ENCODE assay signal across 9 cellular contexts in genomic region chr12:11875414-11875935, GRCh38.
A peak's percentile ranks its signal among the peaks of the same experiment; 100 is the strongest.
DNase-seq lines count a peak whose midpoint lies in the region; ATAC-seq, FAIRE-seq and TF ChIP-seq lines count a peak whose summit lies in the region.
"Had no signal": no experiment of that assay in that cellular context is flagged by ENCODE, and none has a peak within 500 bp of the region (broad histone marks: within the 10 kb centered on the region; RNA-seq: fewer than 3 reads in every experiment).

No MANE protein-coding gene starts in this region.

- peaks cover 40% of the 10 kb centered on the region for H3K4me1 Mint-ChIP-seq in activated CD4-positive, alpha-beta T cell treated with anti-CD3 and anti-CD28 coated beads, Interleukin-2, amount 10 ng/mL, durations not matched to agents 7 days and 5 days
- peaks cover 19 to 36% of the 10 kb centered on the region in 2 donors for H3K4me1 Mint-ChIP-seq in stimulated activated naive B cell treated with anti-CD40 and anti-IgM and Interleukin-4, amounts not matched to agents 10 μg/mL and 1 μg/mL and 100 μg/mL, for 72 hours

- POLR2A ChIA-PET in activated CD4-positive, alpha-beta T cell treated with anti-CD3 and anti-CD28 coated beads, Interleukin-2, amount 10 ng/mL, durations not matched to agents 7 days and 5 days (lab: Charles Lee): no interaction called here

- H3K27me3 ChIP-seq in bronchial epithelial cell (ENCODE audit: control insufficient read depth, insufficient read depth, low read length) (no peaks in the 10 kb centered on the region), osteoblast (ENCODE audit: insufficient read depth, low read length) (no peaks in the 10 kb centered on the region)

- no peak overlapping the region for H3K27ac Mint-ChIP-seq in activated CD4-positive, alpha-beta T cell treated with anti-CD3 and anti-CD28 coated beads, Interleukin-2, amount 10 ng/mL, durations not matched to agents 7 days and 5 days
- no peak overlapping the region for H3K27ac Mint-ChIP-seq in stimulated activated naive B cell treated with anti-CD40 and anti-IgM and Interleukin-4, amounts not matched to agents 10 μg/mL and 1 μg/mL and 100 μg/mL, for 72 hours

- no peaks in the 10 kb centered on the region for H3K27me3 Mint-ChIP-seq in activated CD4-positive, alpha-beta T cell treated with anti-CD3 and anti-CD28 coated beads, Interleukin-2, amount 10 ng/mL, durations not matched to agents 7 days and 5 days
- H3K27me3 Mint-ChIP-seq in stimulated activated naive B cell treated with anti-CD40 and anti-IgM and Interleukin-4, amounts not matched to agents 10 μg/mL and 1 μg/mL and 100 μg/mL, for 72 hours: no peaks in the 10 kb centered on the region
- H3K27me3 Mint-ChIP-seq: naive thymus-derived CD8-positive, alpha-beta T cell had no signal

- H3K4me3 Mint-ChIP-seq in activated CD4-positive, alpha-beta T cell treated with anti-CD3 and anti-CD28 coated beads, Interleukin-2, amount 10 ng/mL, durations not matched to agents 7 days and 5 days: no peak overlapping the region
- no peak overlapping the region for H3K4me3 Mint-ChIP-seq in stimulated activated naive B cell treated with anti-CD40 and anti-IgM and Interleukin-4, amounts not matched to agents 10 μg/mL and 1 μg/mL and 100 μg/mL, for 72 hours

- no peak for FAIRE-seq in bronchial epithelial cell (lab: Jason Lieb, UNC)

- DNase-seq in activated CD4-positive, alpha-beta T cell treated with anti-CD3 and anti-CD28 coated beads for 4 hours: peak; percentile 16 to 27
- DNase-seq in activated CD4-positive, alpha-beta T cell treated with anti-CD3 and anti-CD28 coated beads, Interleukin-2, amount 10 ng/mL, durations not matched to agents 7 days and 5 days: no peak
- DNase-seq in KBM-7 (peak; percentile 44), bronchial epithelial cell (ENCODE audit: low read depth) (peak; percentile 88), cortex of kidney (lab: John Stamatoyannopoulos, UW) (no peak), osteoblast (ENCODE audit: insufficient read length, low spot score, missing footprints) (no peak)
- DNase-seq in stimulated activated naive B cell treated with anti-CD40 and anti-IgM and Interleukin-4, amounts not matched to agents 10 μg/mL and 1 μg/mL and 100 μg/mL, for 72 hours: no peak
- DNase-seq: naive thymus-derived CD8-positive, alpha-beta T cell had no signal

- H3K36me3 ChIP-seq in bronchial epithelial cell (ENCODE audit: control insufficient read depth, insufficient read depth, low read length): peaks cover 4% of the 10 kb centered on the region
- peaks cover 15% of the 10 kb centered on the region for H3K36me3 ChIP-seq in osteoblast (ENCODE audit: insufficient read depth, low read length)

- H3K4me3 ChIP-seq in bronchial epithelial cell (ENCODE audit: low read depth, low read length) (no peak overlapping the region), osteoblast (ENCODE audit: insufficient read depth, low read length) (no peak overlapping the region)

- no peaks in the 10 kb centered on the region for H3K9me3 Mint-ChIP-seq in activated CD4-positive, alpha-beta T cell treated with anti-CD3 and anti-CD28 coated beads, Interleukin-2, amount 10 ng/mL, durations not matched to agents 7 days and 5 days
- H3K9me3 Mint-ChIP-seq in stimulated activated naive B cell treated with anti-CD40 and anti-IgM and Interleukin-4, amounts not matched to agents 10 μg/mL and 1 μg/mL and 100 μg/mL, for 72 hours: no peaks in the 10 kb centered on the region
- H3K9me3 Mint-ChIP-seq: naive thymus-derived CD8-positive, alpha-beta T cell had no signal

- TF ChIP-seq CTCF in bronchial epithelial cell (IDR thresholded peaks at IDR 0.05; ENCODE audit: insufficient read depth, low read length, severe bottlenecking): no peak
- TF ChIP-seq CTCF in osteoblast (IDR thresholded peaks at IDR 0.05; ENCODE audit: extremely low read depth, low read depth, low read length): no peak

- CTCF ChIA-PET in activated CD4-positive, alpha-beta T cell treated with anti-CD3 and anti-CD28 coated beads, Interleukin-2, amount 10 ng/mL, durations not matched to agents 7 days and 5 days (lab: Charles Lee): interaction anchor here (0.6 kb wide), 1 partner anchor 50 kb away, joined by 5 read pairs; no protein-coding TSS in a partner anchor

- in situ Hi-C loops in KBM-7 (cut with MboI; ENCODE audit: low pct_unique_long_range_greater_than_20kb, low sequenced_read_pairs): no loop called here

- H3K4me2 ChIP-seq in osteoblast (ENCODE audit: insufficient read depth, low read length): no peak overlapping the region

- no peak overlapping the region for H3K27ac ChIP-seq in osteoblast (ENCODE audit: low read depth, low read length)

- ATAC-seq in stimulated activated naive B cell treated with anti-CD40 and anti-IgM and Interleukin-4, amounts not matched to agents 10 μg/mL and 1 μg/mL and 100 μg/mL, for 72 hours (replicated peaks): peak; percentile 38 to 50
- ATAC-seq in GM21737 (IDR thresholded peaks at IDR 0.05; ENCODE audit: unreplicated experiment): no peak
- ATAC-seq: naive thymus-derived CD8-positive, alpha-beta T cell had no signal

- no peak overlapping the region for H2AFZ ChIP-seq in osteoblast (ENCODE audit: low read length)

- peaks cover 12% of the 10 kb centered on the region for H4K20me1 ChIP-seq in osteoblast (ENCODE audit: insufficient read depth, low read length)

- peaks cover 30% of the 10 kb centered on the region for H3K4me1 ChIP-seq in osteoblast (ENCODE audit: insufficient read depth, low read length)

- peaks cover 6% of the 10 kb centered on the region for H3K79me2 ChIP-seq in osteoblast (ENCODE audit: insufficient read depth, low read length)

- H3K36me3 Mint-ChIP-seq in activated CD4-positive, alpha-beta T cell treated with anti-CD3 and anti-CD28 coated beads, Interleukin-2, amount 10 ng/mL, durations not matched to agents 7 days and 5 days (ENCODE audit: low read depth): peaks cover 58% of the 10 kb centered on the region
- H3K36me3 Mint-ChIP-seq in stimulated activated naive B cell treated with anti-CD40 and anti-IgM and Interleukin-4, amounts not matched to agents 10 μg/mL and 1 μg/mL and 100 μg/mL, for 72 hours: peaks cover 36 to 78% of the 10 kb centered on the region in 2 donors

- no peaks in the 10 kb centered on the region for H3K9me3 ChIP-seq in osteoblast (ENCODE audit: low read depth, low read length)

Comparison
In these comparisons a context has a peak if more than half of its experiments do, and no peak if none do; other contexts are left out.
1. DNase-seq: peak in activated CD4-positive, alpha-beta T cell treated with anti-CD3 and anti-CD28 coated beads for 4 hours (2 of 2), KBM-7 (single experiment) and bronchial epithelial cell (single experiment); none in activated CD4-positive, alpha-beta T cell treated with anti-CD3 and anti-CD28 coated beads, Interleukin-2, amount 10 ng/mL, durations not matched to agents 7 days and 5 days (single experiment), stimulated activated naive B cell treated with anti-CD40 and anti-IgM and Interleukin-4, amounts not matched to agents 10 μg/mL and 1 μg/mL and 100 μg/mL, for 72 hours (single experiment), cortex of kidney (single experiment) and osteoblast (single experiment).